In genomic region chr6:27178001-27178730, GRCh38 we compare ENCODE assay signal across 8 cellular contexts.
DNase-seq lines count a peak whose midpoint lies in the region; ATAC-seq and TF ChIP-seq lines count a peak whose summit lies in the region.

No MANE protein-coding gene starts in this region.

- peak; percentile 51 for TF ChIP-seq CTCF in C4-2B (conservative IDR thresholded peaks at IDR 0.05)
- 0 out of 2 replicates have a peak, but pooled peaks have one; percentile 12 for TF ChIP-seq CTCF in OCI-LY7 (conservative IDR thresholded peaks at IDR 0.05; ENCODE audit: low read length)
- no peak for TF ChIP-seq CTCF in osteoblast (IDR thresholded peaks at IDR 0.05; ENCODE audit: extremely low read depth, low read depth, low read length)

- no peaks in the 10 kb centered on the region for H3K36me3 Mint-ChIP-seq in activated naive CD4-positive, alpha-beta T cell treated with anti-CD3 and anti-CD28 coated beads, Interleukin-2, amount 50 U/mL, for 24 hours

- DNase-seq in OCI-LY7 (ENCODE audit: low spot score) (peak; percentile 74), head of caudate nucleus (peak in 32 of 42 donors; percentile 7 to 73 (median 41)), osteoblast (ENCODE audit: insufficient read length, low spot score, missing footprints) (no peak), cortex of kidney (lab: John Stamatoyannopoulos, UW) (no peak)

- H3K27ac ChIP-seq in C4-2B = peak overlapping the region; percentile 86
- peak overlapping the region; percentile 81 for H3K27ac ChIP-seq in OCI-LY7 (ENCODE audit: low read depth, low read length, poor library complexity, severe bottlenecking)
- H3K27ac ChIP-seq in osteoblast (ENCODE audit: low read depth, low read length) = peak overlapping the region; percentile 86

- H3K9me3 ChIP-seq in OCI-LY7 (ENCODE audit: low read length) (no peaks in the 10 kb centered on the region), osteoblast (ENCODE audit: low read depth, low read length) (no peaks in the 10 kb centered on the region)

- H4K20me1 ChIP-seq in OCI-LY7 (ENCODE audit: insufficient read depth, low read length) (no peaks in the 10 kb centered on the region), osteoblast (ENCODE audit: insufficient read depth, low read length) (no peaks in the 10 kb centered on the region)

- peak overlapping the region; percentile 97 for H3K4me3 Mint-ChIP-seq in activated naive CD4-positive, alpha-beta T cell treated with anti-CD3 and anti-CD28 coated beads, Interleukin-2, amount 50 U/mL, for 24 hours

- H3K36me3 ChIP-seq in OCI-LY7 (ENCODE audit: insufficient read depth, low read length) (no peaks in the 10 kb centered on the region), osteoblast (ENCODE audit: insufficient read depth, low read length) (no peaks in the 10 kb centered on the region)

- H3K27me3 ChIP-seq in osteoblast (ENCODE audit: insufficient read depth, low read length) = peaks cover 28% of the 10 kb centered on the region

- H3K4me1 Mint-ChIP-seq in activated naive CD4-positive, alpha-beta T cell treated with anti-CD3 and anti-CD28 coated beads, Interleukin-2, amount 50 U/mL, for 24 hours = peaks cover 9% of the 10 kb centered on the region

- H3K79me2 ChIP-seq in OCI-LY7 (ENCODE audit: insufficient read depth, low read depth, low read length) (no peaks in the 10 kb centered on the region), osteoblast (ENCODE audit: insufficient read depth, low read length) (no peaks in the 10 kb centered on the region)

- peak overlapping the region; percentile 95 for H3K4me2 ChIP-seq in OCI-LY7 (ENCODE audit: low read length)
- peak overlapping the region; percentile 95 for H3K4me2 ChIP-seq in osteoblast (ENCODE audit: insufficient read depth, low read length)

- H2AFZ ChIP-seq in OCI-LY7 (ENCODE audit: low read length) (peak overlapping the region; percentile 90), osteoblast (ENCODE audit: low read length) (peak overlapping the region; percentile 100)

- H3K4me3 ChIP-seq in OCI-LY7 (ENCODE audit: low read depth, low read length, poor library complexity, severe bottlenecking) = peak overlapping the region; percentile 95
- H3K4me3 ChIP-seq in osteoblast (ENCODE audit: insufficient read depth, low read length) = peak overlapping the region; percentile 92

- POLR2A ChIA-PET in OCI-LY7 (lab: Charles Lee) = interaction anchor here (0.6 to 3.0 kb wide), 18 partner anchors 9 to 1764 kb away, joined by 3 to 16 read pairs (median 4); a partner anchor contains a TSS

- ATAC-seq in GM18909 (IDR thresholded peaks at IDR 0.05; ENCODE audit: poor library complexity, unreplicated experiment) = peak; percentile 39
- ATAC-seq in HG03135 (IDR thresholded peaks at IDR 0.05; ENCODE audit: unreplicated experiment) = peak; percentile 9

- intact Hi-C loops in OCI-LY7 (cut with micrococcal nuclease; ENCODE audit: unreplicated experiment) (loop anchor here (5.0 kb wide), 3 partner anchors 324 to 619 kb away; no protein-coding TSS in a partner anchor), head of caudate nucleus (cut with DNase I) (loop anchor here (5.0 kb wide), 2 partner anchors 574 to 724 kb away; no protein-coding TSS in a partner anchor)

- H3K9me3 Mint-ChIP-seq in activated naive CD4-positive, alpha-beta T cell treated with anti-CD3 and anti-CD28 coated beads, Interleukin-2, amount 50 U/mL, for 24 hours = no peaks in the 10 kb centered on the region

- H3K27ac Mint-ChIP-seq in activated naive CD4-positive, alpha-beta T cell treated with anti-CD3 and anti-CD28 coated beads, Interleukin-2, amount 50 U/mL, for 24 hours = peak overlapping the region; percentile 98

- H3K9me2 ChIP-seq in OCI-LY7 (ENCODE audit: insufficient read depth, low read length) = no peaks in the 10 kb centered on the region

- CTCF ChIA-PET in OCI-LY7 (lab: Charles Lee; ENCODE audit: unreplicated experiment) = interaction anchor here (0.6 to 0.8 kb wide), 2 partner anchors 15 to 26 kb away, joined by 3 to 13 read pairs; no protein-coding TSS in a partner anchor

- H3K27me3 Mint-ChIP-seq in activated naive CD4-positive, alpha-beta T cell treated with anti-CD3 and anti-CD28 coated beads, Interleukin-2, amount 50 U/mL, for 24 hours = no peaks in the 10 kb centered on the region

- H3K4me1 ChIP-seq in OCI-LY7 (ENCODE audit: insufficient read depth, low read length, poor library complexity, severe bottlenecking) (peaks cover 8% of the 10 kb centered on the region), osteoblast (ENCODE audit: insufficient read depth, low read length) (peaks cover 5% of the 10 kb centered on the region)

- BruUV-seq in OCI-LY7 (replicated peaks; lab: Mats Ljungman, UMichigan) = no TSS peak

Comparison
In these comparisons a context has a peak if more than half of its experiments do, and no peak if none do; other contexts are left out.
1. DNase-seq: peak in OCI-LY7 (single experiment) and head of caudate nucleus (32 of 42); none in osteoblast (single experiment) and cortex of kidney (single experiment).
2. Peak in every context shown above with its lines, with median percentiles within 50 percentile points of each other: H3K27ac ChIP-seq.